Comparison of ENCODE assay signal across 1 cellular context in the genomic region with DNA sequence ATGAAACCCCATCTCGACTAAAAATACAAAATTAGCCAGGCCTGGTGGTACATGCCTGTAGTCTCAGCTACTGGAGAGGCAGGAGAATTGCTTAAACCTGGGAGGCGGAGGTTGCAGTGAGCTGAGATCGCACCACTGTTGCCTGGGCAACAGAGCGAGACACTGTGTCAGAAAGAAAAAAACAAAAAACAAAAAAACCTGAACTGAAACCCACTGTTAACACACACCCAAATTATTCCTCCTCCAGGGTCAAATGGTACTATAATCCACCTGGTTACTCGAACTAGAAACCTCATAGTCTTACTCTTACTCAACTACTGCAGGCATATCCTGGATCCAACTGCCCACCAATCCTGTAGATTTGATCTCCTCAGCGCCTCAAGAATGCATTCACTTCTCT.
TF ChIP-seq lines count a peak whose summit lies in the region.

No MANE protein-coding gene starts in this region.

TF ChIP-seq in GM23338, 12 proteins besides CTCF, POLR2A, EP300 and RAD21 (continued from another document):
- TF ChIP-seq, protein P1, sequence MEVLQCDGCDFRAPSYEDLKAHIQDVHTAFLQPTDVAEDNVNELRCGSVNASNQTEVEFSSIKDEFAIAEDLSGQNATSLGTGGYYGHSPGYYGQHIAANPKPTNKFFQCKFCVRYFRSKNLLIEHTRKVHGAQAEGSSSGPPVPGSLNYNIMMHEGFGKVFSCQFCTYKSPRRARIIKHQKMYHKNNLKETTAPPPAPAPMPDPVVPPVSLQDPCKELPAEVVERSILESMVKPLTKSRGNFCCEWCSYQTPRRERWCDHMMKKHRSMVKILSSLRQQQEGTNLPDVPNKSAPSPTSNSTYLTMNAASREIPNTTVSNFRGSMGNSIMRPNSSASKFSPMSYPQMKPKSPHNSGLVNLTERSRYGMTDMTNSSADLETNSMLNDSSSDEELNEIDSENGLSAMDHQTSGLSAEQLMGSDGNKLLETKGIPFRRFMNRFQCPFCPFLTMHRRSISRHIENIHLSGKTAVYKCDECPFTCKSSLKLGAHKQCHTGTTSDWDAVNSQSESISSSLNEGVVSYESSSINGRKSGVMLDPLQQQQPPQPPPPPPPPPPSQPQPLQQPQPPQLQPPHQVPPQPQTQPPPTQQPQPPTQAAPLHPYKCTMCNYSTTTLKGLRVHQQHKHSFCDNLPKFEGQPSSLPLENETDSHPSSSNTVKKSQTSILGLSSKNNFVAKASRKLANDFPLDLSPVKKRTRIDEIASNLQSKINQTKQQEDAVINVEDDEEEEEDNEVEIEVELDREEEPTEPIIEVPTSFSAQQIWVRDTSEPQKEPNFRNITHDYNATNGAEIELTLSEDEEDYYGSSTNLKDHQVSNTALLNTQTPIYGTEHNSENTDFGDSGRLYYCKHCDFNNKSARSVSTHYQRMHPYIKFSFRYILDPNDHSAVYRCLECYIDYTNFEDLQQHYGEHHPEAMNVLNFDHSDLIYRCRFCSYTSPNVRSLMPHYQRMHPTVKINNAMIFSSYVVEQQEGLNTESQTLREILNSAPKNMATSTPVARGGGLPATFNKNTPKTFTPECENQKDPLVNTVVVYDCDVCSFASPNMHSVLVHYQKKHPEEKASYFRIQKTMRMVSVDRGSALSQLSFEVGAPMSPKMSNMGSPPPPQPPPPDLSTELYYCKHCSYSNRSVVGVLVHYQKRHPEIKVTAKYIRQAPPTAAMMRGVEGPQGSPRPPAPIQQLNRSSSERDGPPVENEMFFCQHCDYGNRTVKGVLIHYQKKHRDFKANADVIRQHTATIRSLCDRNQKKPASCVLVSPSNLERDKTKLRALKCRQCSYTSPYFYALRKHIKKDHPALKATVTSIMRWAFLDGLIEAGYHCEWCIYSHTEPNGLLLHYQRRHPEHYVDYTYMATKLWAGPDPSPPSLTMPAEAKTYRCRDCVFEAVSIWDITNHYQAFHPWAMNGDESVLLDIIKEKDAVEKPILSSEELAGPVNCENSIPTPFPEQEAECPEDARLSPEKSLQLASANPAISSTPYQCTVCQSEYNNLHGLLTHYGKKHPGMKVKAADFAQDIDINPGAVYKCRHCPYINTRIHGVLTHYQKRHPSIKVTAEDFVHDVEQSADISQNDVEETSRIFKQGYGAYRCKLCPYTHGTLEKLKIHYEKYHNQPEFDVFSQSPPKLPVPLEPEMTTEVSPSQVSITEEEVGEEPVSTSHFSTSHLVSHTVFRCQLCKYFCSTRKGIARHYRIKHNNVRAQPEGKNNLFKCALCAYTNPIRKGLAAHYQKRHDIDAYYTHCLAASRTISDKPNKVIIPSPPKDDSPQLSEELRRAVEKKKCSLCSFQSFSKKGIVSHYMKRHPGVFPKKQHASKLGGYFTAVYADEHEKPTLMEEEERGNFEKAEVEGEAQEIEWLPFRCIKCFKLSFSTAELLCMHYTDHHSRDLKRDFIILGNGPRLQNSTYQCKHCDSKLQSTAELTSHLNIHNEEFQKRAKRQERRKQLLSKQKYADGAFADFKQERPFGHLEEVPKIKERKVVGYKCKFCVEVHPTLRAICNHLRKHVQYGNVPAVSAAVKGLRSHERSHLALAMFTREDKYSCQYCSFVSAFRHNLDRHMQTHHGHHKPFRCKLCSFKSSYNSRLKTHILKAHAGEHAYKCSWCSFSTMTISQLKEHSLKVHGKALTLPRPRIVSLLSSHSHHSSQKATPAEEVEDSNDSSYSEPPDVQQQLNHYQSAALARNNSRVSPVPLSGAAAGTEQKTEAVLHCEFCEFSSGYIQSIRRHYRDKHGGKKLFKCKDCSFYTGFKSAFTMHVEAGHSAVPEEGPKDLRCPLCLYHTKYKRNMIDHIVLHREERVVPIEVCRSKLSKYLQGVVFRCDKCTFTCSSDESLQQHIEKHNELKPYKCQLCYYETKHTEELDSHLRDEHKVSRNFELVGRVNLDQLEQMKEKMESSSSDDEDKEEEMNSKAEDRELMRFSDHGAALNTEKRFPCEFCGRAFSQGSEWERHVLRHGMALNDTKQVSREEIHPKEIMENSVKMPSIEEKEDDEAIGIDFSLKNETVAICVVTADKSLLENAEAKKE (CRISPR knock-in tag; IDR thresholded peaks at IDR 0.05), result no peak
- TF ChIP-seq EZH2phosphoT487 (IDR thresholded peaks at IDR 0.05; ENCODE audit: unreplicated experiment) (no peak), POLR2AphosphoS5 (IDR thresholded peaks at IDR 0.05; ENCODE audit: low read depth) (no peak), EZH2 (IDR thresholded peaks at IDR 0.05; ENCODE audit: low read depth, unreplicated experiment) (no peak), ETS1 (IDR thresholded peaks at IDR 0.05) (no peak), CREB1 (CRISPR knock-in tag; IDR thresholded peaks at IDR 0.05; ENCODE audit: low read depth) (no peak), JUNB (IDR thresholded peaks at IDR 0.05; ENCODE audit: unreplicated experiment) (no peak)
TF ChIP-seq in GM23338: peak in this region for 0.
